ENCODE assay signal across 1 cellular context in genomic region chr2:218659258-218659987, GRCh38.
TF ChIP-seq lines count a peak whose summit lies in the region.

TSS of gene BCS1L (plus strand) at chr2:218659683. CDS start at chr2:218660988, 1,305 bp downstream.
A gene with protein sequence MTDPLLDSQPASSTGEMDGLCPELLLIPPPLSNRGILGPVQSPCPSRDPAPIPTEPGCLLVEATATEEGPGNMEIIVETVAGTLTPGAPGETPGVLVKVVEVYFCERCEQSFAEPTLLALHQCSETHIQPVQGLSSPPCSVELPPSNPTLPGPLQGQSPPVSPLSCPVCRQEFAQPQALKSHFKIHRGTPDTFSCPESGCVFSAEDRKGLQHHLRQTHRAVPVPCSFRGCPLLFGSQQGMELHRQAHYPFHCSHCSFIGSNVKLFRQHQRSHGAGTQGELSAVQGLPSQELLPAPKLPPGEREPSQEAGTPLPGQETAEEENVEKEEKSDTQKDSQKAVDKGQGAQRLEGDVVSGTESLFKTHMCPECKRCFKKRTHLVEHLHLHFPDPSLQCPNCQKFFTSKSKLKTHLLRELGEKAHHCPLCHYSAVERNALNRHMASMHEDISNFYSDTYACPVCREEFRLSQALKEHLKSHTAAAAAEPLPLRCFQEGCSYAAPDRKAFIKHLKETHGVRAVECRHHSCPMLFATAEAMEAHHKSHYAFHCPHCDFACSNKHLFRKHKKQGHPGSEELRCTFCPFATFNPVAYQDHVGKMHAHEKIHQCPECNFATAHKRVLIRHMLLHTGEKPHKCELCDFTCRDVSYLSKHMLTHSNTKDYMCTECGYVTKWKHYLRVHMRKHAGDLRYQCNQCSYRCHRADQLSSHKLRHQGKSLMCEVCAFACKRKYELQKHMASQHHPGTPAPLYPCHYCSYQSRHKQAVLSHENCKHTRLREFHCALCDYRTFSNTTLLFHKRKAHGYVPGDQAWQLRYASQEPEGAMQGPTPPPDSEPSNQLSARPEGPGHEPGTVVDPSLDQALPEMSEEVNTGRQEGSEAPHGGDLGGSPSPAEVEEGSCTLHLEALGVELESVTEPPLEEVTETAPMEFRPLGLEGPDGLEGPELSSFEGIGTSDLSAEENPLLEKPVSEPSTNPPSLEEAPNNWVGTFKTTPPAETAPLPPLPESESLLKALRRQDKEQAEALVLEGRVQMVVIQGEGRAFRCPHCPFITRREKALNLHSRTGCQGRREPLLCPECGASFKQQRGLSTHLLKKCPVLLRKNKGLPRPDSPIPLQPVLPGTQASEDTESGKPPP (N-terminal part only) (minus strand): TSS chr2:218659623. CDS start chr2:218656429, 3,194 bp downstream.

TF ChIP-seq in HEK293, 187 proteins besides CTCF, POLR2A, EP300 and RAD21 (continued from another document):
- no peak for TF ChIP-seq MEIS1 (CRISPR knock-in tag; IDR thresholded peaks at IDR 0.05; ENCODE audit: borderline replicate concordance)
- peak; percentile 40; the same call in 1 of the 2 replicates for TF ChIP-seq KLF16 (tag by site-specific recombination; IDR thresholded peaks at IDR 0.05)
- no peak for TF ChIP-seq ZSCAN5A (tag by site-specific recombination; IDR thresholded peaks at IDR 0.05)
- peak; percentile 81; the same call in 1 of the 2 replicates for TF ChIP-seq ZBTB10 (tag by site-specific recombination; IDR thresholded peaks at IDR 0.05)
- no peak for TF ChIP-seq ZNF311 (tag by site-specific recombination; IDR thresholded peaks at IDR 0.05; ENCODE audit: borderline replicate concordance)
- TF ChIP-seq EGR2 (tag by site-specific recombination; IDR thresholded peaks at IDR 0.05; ENCODE audit: low read depth) = peak; percentile 89
